Comparison of ENCODE assay signal across 13 cellular contexts in the genomic region with DNA sequence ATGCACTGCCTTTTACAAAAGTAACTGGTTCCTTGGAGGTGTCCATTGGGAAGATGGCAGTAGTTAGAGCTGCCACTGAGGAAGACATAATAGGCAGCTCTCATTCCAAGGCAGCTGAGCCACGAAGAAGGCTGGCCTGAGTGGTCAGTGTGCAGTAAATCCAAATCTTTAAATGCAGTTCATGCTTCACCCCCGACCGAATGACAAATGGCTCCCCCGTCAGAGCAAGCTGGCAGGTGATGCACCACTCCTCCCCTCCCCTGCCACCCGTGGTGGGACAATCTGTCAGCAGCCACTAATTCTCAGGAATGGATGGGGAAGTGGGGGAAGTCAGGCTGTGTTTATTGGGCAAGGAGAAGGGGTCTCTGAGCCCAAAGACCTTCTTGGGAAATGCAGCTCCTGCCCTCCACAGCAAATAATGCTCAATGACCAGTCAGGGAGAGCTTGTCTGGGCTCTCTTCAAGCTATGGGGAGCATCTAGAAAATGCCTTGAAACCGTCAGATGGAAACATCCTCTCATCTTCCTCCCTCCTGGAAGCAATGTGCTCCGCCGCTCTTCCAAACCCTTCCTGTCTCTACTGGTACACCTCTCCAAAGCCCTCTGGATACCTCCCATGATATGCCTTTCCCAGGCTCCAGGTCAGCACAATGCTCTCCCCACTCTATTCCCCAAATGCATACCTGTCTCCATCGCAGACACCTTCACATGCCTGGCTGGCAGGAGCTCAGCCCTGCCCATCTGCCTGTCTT.
"Had no signal": no experiment of that assay in that cellular context is flagged by ENCODE, and none has a peak within 500 bp of the region (broad histone marks: within the 10 kb centered on the region; RNA-seq: fewer than 3 reads in every experiment).

No MANE protein-coding gene starts in this region.

- H3K27ac ChIP-seq: cardiac muscle cell, sigmoid colon, thoracic aorta had no signal

- H3K27me3 ChIP-seq: cardiac muscle cell, sigmoid colon had no signal

- DNase-seq: activated CD4-positive, alpha-beta T cell treated with anti-CD3 and anti-CD28 coated beads for 48 hours; activated gamma-delta T cell; activated T-cell treated with anti-CD3 and anti-CD28 coated beads, Interleukin-2, amount 50 U/mL, for 24 hours; cortex of kidney; effector CD8-positive, alpha-beta T cell; foreskin melanocyte; head of caudate nucleus; sigmoid colon; stimulated activated CD4-positive, alpha-beta T cell treated with anti-CD3 and anti-CD28 coated beads, Interleukin-12 subunit alpha, Interleukin-12 subunit beta, amount 100 ng/mL, for 4 hours; stimulated activated naive CD8-positive, alpha-beta T cell treated with anti-CD3 and anti-CD28 coated beads, Interleukin-15, amount 100 ng/mL, for 72 hours; SW 1271 had no signal

- H3K9me3 ChIP-seq: sigmoid colon, thoracic aorta had no signal

- H3K36me3 ChIP-seq: cardiac muscle cell, sigmoid colon, thoracic aorta had no signal

- H3K4me3 ChIP-seq: cardiac muscle cell, sigmoid colon, thoracic aorta had no signal

- ATAC-seq: stimulated activated naive CD8-positive, alpha-beta T cell treated with anti-CD3 and anti-CD28 coated beads, Interleukin-15, amount 100 ng/mL, for 72 hours had no signal
